ENCODE assay signal across 30 cellular contexts in the genomic region with DNA sequence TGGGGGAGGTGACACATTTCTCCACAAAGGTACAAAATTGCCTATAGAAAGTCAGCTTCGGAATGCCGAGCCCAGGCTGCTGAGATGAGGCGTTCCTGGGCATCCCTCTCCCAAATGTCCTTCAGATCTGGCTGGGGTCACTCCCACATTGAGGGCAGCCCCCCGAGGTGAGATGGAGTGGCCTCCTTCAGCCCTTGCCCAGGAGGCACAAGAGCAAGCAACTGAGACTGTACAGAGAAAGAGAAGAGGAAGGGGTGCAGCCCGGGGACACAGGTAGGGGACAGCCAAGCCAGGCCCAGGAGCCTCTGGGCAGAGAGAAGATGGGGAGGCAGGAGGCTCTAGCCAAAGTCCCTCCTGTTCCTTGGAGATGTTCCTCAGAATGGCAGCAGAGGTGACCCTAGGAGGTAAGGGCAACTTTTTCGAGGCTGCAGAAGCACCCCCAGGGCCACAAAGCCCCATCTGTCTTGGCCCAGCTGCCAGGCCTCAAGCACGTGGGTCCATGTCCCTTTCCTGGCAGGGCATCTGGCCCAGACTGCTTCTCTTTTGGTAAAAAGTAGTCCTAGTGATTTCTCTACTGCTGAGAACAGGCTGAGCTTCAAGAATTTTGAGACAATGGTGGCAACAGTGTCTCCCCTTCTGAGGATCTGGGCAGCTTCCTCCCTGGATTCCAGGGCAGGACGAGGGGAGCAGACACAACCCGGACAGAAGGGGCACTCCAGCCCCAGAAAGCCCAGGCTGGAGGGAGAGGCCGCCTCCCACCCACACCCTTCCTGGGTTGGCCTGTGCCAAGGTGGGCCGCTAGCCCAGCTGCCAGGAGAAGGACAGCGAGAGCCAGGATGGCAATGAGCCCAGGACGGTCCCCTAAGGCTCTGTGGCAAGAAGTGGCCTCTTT.
DNase-seq lines count a peak whose midpoint lies in the region; ATAC-seq, FAIRE-seq and TF ChIP-seq lines count a peak whose summit lies in the region.
"Had no signal": no experiment of that assay in that cellular context is flagged by ENCODE, and none has a peak within 500 bp of the region (broad histone marks: within the 10 kb centered on the region; RNA-seq: fewer than 3 reads in every experiment).

No MANE protein-coding gene starts in this region.

- H2BK5ac ChIP-seq in H1 (ENCODE audit: low read depth, low read length) = no peak overlapping the region

- H3F3A ChIP-seq in neural progenitor cell (ENCODE audit: low read depth) = no peaks in the 10 kb centered on the region

- no peak overlapping the region for H3K27ac ChIP-seq in H1 (ENCODE audit: low read depth, low read length)
- no peak overlapping the region for H3K27ac ChIP-seq in neural progenitor cell
- H3K27ac ChIP-seq: A549, HL-60, testis had no signal

- FAIRE-seq in H1 (lab: Jason Lieb, UNC) = no peak
- FAIRE-seq: A549, astrocyte, GM12891, keratinocyte, RCC 7860 had no signal

- ATAC-seq in GM21619 (IDR thresholded peaks at IDR 0.05; ENCODE audit: unreplicated experiment) = no peak
- ATAC-seq in left ventricle myocardium superior = no peak
- ATAC-seq in Right ventricle myocardium inferior = no peak
- ATAC-seq: A549; CD8-positive, alpha-beta T cell; esophagus mucosa; naive thymus-derived CD8-positive, alpha-beta T cell had no signal

- H3K4me3 ChIP-seq in H1 (ENCODE audit: extremely low read depth in 1 of 4, insufficient read depth in 2 of 4, low read depth in 3 of 4, low read length in 4 of 4) (no peak overlapping the region), neural progenitor cell (no peak overlapping the region)
- H3K4me3 ChIP-seq: A549, testis had no signal

- H3K9ac ChIP-seq in H1 (replicated peaks in 1 of 4; ENCODE audit: extremely low read depth in 1 of 4, low read depth in 3 of 4, low read length in 3 of 4) (no peak overlapping the region), neural progenitor cell (no peak overlapping the region)

- 80% methylated on average over 13 of the region's 13 CpGs; no CpG with 5 or more reads in 1 of the 2 experiments for WGBS in H1 (ENCODE audit: extremely low coverage in 1 of 2, insufficient coverage in 1 of 2, insufficient read length in 1 of 2, insufficient replicate concordance in 2 of 2, low coverage in 1 of 2, low lambda C conversion rate in 2 of 2, missing lambda C conversion rate in 1 of 2), 2 experiments

- TF ChIP-seq RAD21 in H1 (IDR thresholded peaks at IDR 0.05 in 1 of 2, conservative IDR thresholded peaks at IDR 0.05 in 1 of 2; ENCODE audit: low read depth in 2 of 2, low read length in 2 of 2) = no peak

- H2AFZ ChIP-seq in H1 (ENCODE audit: low read length) = no peak overlapping the region
- H2AFZ ChIP-seq in neural progenitor cell (replicated peaks) = no peak overlapping the region

- H3K27ac Mint-ChIP-seq in neural progenitor cell = peak overlapping the region; percentile 80
- H3K27ac Mint-ChIP-seq: activated CD4-positive, alpha-beta T cell treated with anti-CD3 and anti-CD28 coated beads, Interleukin-2, amount 10 ng/mL, durations not matched to agents 24 days and 14 days; activated naive CD8-positive, alpha-beta T cell; CD8-positive, alpha-beta T cell had no signal

- H3K9me3 Mint-ChIP-seq in neural progenitor cell = peaks cover 2% of the 10 kb centered on the region
- H3K9me3 Mint-ChIP-seq: activated CD4-positive, alpha-beta T cell treated with anti-CD3 and anti-CD28 coated beads, Interleukin-2, amount 10 ng/mL, durations not matched to agents 24 days and 14 days; CD8-positive, alpha-beta T cell; H9; naive thymus-derived CD8-positive, alpha-beta T cell had no signal

- no peak overlapping the region for H3K18ac ChIP-seq in H1 (ENCODE audit: extremely low read depth, low read length)

- no peak overlapping the region for H3K14ac ChIP-seq in H1 (ENCODE audit: insufficient read length)

- no peak overlapping the region for H2BK12ac ChIP-seq in H1 (ENCODE audit: low read depth, low read length)

- intact Hi-C loops in left ventricle myocardium superior (cut with micrococcal nuclease) = no loop called here
- intact Hi-C loops in Right ventricle myocardium inferior (cut with DNase I) = no loop called here

- H2BK20ac ChIP-seq in H1 (ENCODE audit: low read length) = no peak overlapping the region

- H3K27me3 ChIP-seq in H1 (replicated peaks in 1 of 4; ENCODE audit: control insufficient read depth in 3 of 4, extremely low read depth in 1 of 4, insufficient read depth in 3 of 4, low read length in 3 of 4) (no peaks in the 10 kb centered on the region; a peak in 1 of 7 replicates), neural progenitor cell (no peaks in the 10 kb centered on the region)
- H3K27me3 ChIP-seq: testis had no signal

- no peak overlapping the region for H2BK120ac ChIP-seq in H1 (replicated peaks; ENCODE audit: low read depth, low read length)

- H4K20me1 ChIP-seq in H1 (replicated peaks in 1 of 2; ENCODE audit: control insufficient read depth in 1 of 2, insufficient read depth in 2 of 2, low read length in 2 of 2) (no peaks in the 10 kb centered on the region), neural progenitor cell (ENCODE audit: low read depth) (no peaks in the 10 kb centered on the region)

- CTCF ChIA-PET in H1 (lab: Charles Lee; ENCODE audit: partially characterized antibody) = interaction anchor here (0.6 to 12.9 kb wide), 17 partner anchors 8 to 358 kb away, joined by 3 to 125 read pairs (median 5); no protein-coding TSS in a partner anchor

- H2BK15ac ChIP-seq in H1 (ENCODE audit: low read length) = no peak overlapping the region

- H3K79me2 ChIP-seq in H1 (ENCODE audit: control insufficient read depth in 1 of 2, insufficient read depth in 2 of 2, low read length in 2 of 2) (no peaks in the 10 kb centered on the region), neural progenitor cell (ENCODE audit: low read depth) (no peaks in the 10 kb centered on the region)

- H4K5ac ChIP-seq in H1 (ENCODE audit: insufficient read length, low read depth, low read length) = no peak overlapping the region

- no peaks in the 10 kb centered on the region for H3K23me2 ChIP-seq in H1 (ENCODE audit: low read depth, low read length)

- H3K23ac ChIP-seq in H1 (ENCODE audit: insufficient read length) = no peak overlapping the region

- no peaks in the 10 kb centered on the region for H3K79me1 ChIP-seq in H1 (ENCODE audit: low read depth, low read length)

- H3K4me1 ChIP-seq in H1 (replicated peaks in 1 of 4; ENCODE audit: control insufficient read depth in 3 of 4, insufficient read depth in 4 of 4, low read length in 3 of 4) (peaks cover 0 to 4% (median 1%) of the 10 kb centered on the region in 4 experiments; a peak in 3 of 7 replicates), neural progenitor cell (peaks cover 4% of the 10 kb centered on the region)

- no peak overlapping the region for H2AK5ac ChIP-seq in H1 (ENCODE audit: low read depth, low read length)

- POLR2A ChIA-PET in H1 (lab: Charles Lee; ENCODE audit: partially characterized antibody) = interaction anchor here (1.0 kb wide), 1 partner anchor 10 kb away, joined by 3 read pairs; no protein-coding TSS in a partner anchor

- peaks cover 2% of the 10 kb centered on the region for H3K27me3 Mint-ChIP-seq in neural progenitor cell (ENCODE audit: insufficient read depth, low read depth)
- H3K27me3 Mint-ChIP-seq: activated CD4-positive, alpha-beta T cell treated with anti-CD3 and anti-CD28 coated beads, Interleukin-2, amount 10 ng/mL, durations not matched to agents 24 days and 14 days; activated naive CD8-positive, alpha-beta T cell; naive thymus-derived CD8-positive, alpha-beta T cell had no signal

- H3K36me3 ChIP-seq in H1 (ENCODE audit: control insufficient read depth in 2 of 4, insufficient read depth in 4 of 4, low read length in 3 of 4) = no peaks in the 10 kb centered on the region
- no peaks in the 10 kb centered on the region for H3K36me3 ChIP-seq in neural progenitor cell

- H3K4ac ChIP-seq in H1 (replicated peaks; ENCODE audit: insufficient read length, low read depth, low read length) = no peak overlapping the region

- H3K4me2 ChIP-seq in H1 (ENCODE audit: insufficient read depth in 1 of 2, low read depth in 2 of 2, low read length in 2 of 2) = no peak overlapping the region
- H3K4me2 ChIP-seq in neural progenitor cell = no peak overlapping the region
- H3K4me2 ChIP-seq: A549 had no signal

- H3K56ac ChIP-seq in H1 (replicated peaks; ENCODE audit: insufficient read length, low read depth, low read length) = no peak overlapping the region

- no peak for TF ChIP-seq CTCF in H1 (IDR thresholded peaks at IDR 0.05; ENCODE audit: control extremely low read depth in 1 of 3, insufficient read depth in 1 of 3, low read depth in 1 of 3, low read length in 3 of 3)
- TF ChIP-seq CTCF in neural progenitor cell (IDR thresholded peaks at IDR 0.05) = no peak

- no peak overlapping the region for H4K91ac ChIP-seq in H1 (replicated peaks; ENCODE audit: insufficient read length, low read length)

- TF ChIP-seq POLR2A in H1 (IDR thresholded peaks at IDR 0.05; ENCODE audit: control extremely low read depth in 1 of 2, low read depth in 2 of 2, low read length in 2 of 2) = no peak

- H4K8ac ChIP-seq in H1 (ENCODE audit: extremely low read depth, insufficient read depth, low read length) = peak overlapping the region; percentile 12; the same call in 1 of the 2 replicates

- TF ChIP-seq EP300 in H1 (IDR thresholded peaks at IDR 0.05; ENCODE audit: borderline replicate concordance in 1 of 2, low read depth in 2 of 2, low read length in 2 of 2) = no peak

- DNase-seq in Ammon's horn (ENCODE audit: low spot score) (peak; percentile 67), NCI-H446 (lab: John Stamatoyannopoulos, UW) (peak; percentile 68 to 92), H1 (ENCODE audit: low read depth in 1 of 2, low spot score in 2 of 2) (no peak), neural progenitor cell (ENCODE audit: low spot score) (no peak), left ventricle myocardium superior (no peak), Right ventricle myocardium inferior (ENCODE audit: missing footprints) (no peak)
- no peak for DNase-seq in stimulated activated CD4-positive, alpha-beta T cell treated with anti-CD3 and anti-CD28 coated beads, Interleukin-2, amount 100 ng/mL, for 24 hours
- DNase-seq: activated CD4-positive, alpha-beta T cell treated with anti-CD3 and anti-CD28 coated beads, Interleukin-2, amount 10 ng/mL, durations not matched to agents 24 days and 14 days; activated effector memory CD4-positive, alpha-beta T cell treated with Interleukin-2 at 50 U/mL for 16 hours; CD8-positive, alpha-beta T cell; central memory CD4-positive, alpha-beta T cell; DMS153; H9; KBM-7; naive thymus-derived CD8-positive, alpha-beta T cell; NCI-H2081; NCI-H226; NCI-H748 treated with DMSO at 0.1 percent for 48 hours; SIG-M5; stimulated activated naive CD4-positive, alpha-beta T cell; testis had no signal

- no peaks in the 10 kb centered on the region for H3K9me3 ChIP-seq in H1 (ENCODE audit: insufficient read depth in 2 of 2, low read depth in 1 of 2, low read length in 1 of 2)
- no peaks in the 10 kb centered on the region for H3K9me3 ChIP-seq in neural progenitor cell (ENCODE audit: low read depth)
- H3K9me3 ChIP-seq: A549, testis had no signal

- H3K36me3 Mint-ChIP-seq in neural progenitor cell = no peaks in the 10 kb centered on the region
- H3K36me3 Mint-ChIP-seq: activated naive CD8-positive, alpha-beta T cell had no signal

- H3K4me1 Mint-ChIP-seq in neural progenitor cell = peaks cover 19% of the 10 kb centered on the region
- H3K4me1 Mint-ChIP-seq: activated CD4-positive, alpha-beta T cell treated with anti-CD3 and anti-CD28 coated beads, Interleukin-2, amount 10 ng/mL, durations not matched to agents 24 days and 14 days had no signal

- no peak overlapping the region for H3K4me3 Mint-ChIP-seq in neural progenitor cell
- H3K4me3 Mint-ChIP-seq: activated CD4-positive, alpha-beta T cell treated with anti-CD3 and anti-CD28 coated beads, Interleukin-2, amount 10 ng/mL, durations not matched to agents 24 days and 14 days; activated naive CD8-positive, alpha-beta T cell; CD8-positive, alpha-beta T cell; naive thymus-derived CD8-positive, alpha-beta T cell had no signal

Comparison
In these comparisons a context has a peak if more than half of its experiments do, and no peak if none do; other contexts are left out.
1. DNase-seq: peak in Ammon's horn (single experiment) and NCI-H446 (2 of 2); none in H1 (0 of 2), neural progenitor cell (single experiment), left ventricle myocardium superior (single experiment), stimulated activated CD4-positive, alpha-beta T cell treated with anti-CD3 and anti-CD28 coated beads, Interleukin-2, amount 100 ng/mL, for 24 hours (0 of 2) and Right ventricle myocardium inferior (single experiment).